In genomic region chr7:27850531-27850930, GRCh38 we compare ENCODE assay signal across 23 cellular contexts.
DNase-seq lines count a peak whose midpoint lies in the region; ATAC-seq, FAIRE-seq and TF ChIP-seq lines count a peak whose summit lies in the region.
"Had no signal": no experiment of that assay in that cellular context is flagged by ENCODE, and none has a peak within 500 bp of the region (broad histone marks: within the 10 kb centered on the region; RNA-seq: fewer than 3 reads in every experiment).

No MANE protein-coding gene starts in this region.

- peak in 4 of 7 donors; percentile 40 to 68 (median 62) for DNase-seq in adrenal gland
- no peak for DNase-seq in endodermal cell
- no peak for DNase-seq in pancreas
- no peak for DNase-seq in HUDEP-2 (lab: John Stamatoyannopoulos, UW; ENCODE audit: unreplicated experiment in 76 of 76)
- no peak for DNase-seq in left ventricle myocardium inferior
- no peak for DNase-seq in DMS 273 (lab: John Stamatoyannopoulos, UW; ENCODE audit: unreplicated experiment)
- DNase-seq: ACHN; BE2C; C1 segment of cervical spinal cord; CD4-positive, alpha-beta memory T cell; CD4-positive, CD25-positive, alpha-beta regulatory T cell; CD8-positive, alpha-beta memory T cell; COR-L47; DMS79 treated with DMSO at 0.1 percent for 48 hours; GF-D8 had no signal

- no peak overlapping the region for H3K9ac ChIP-seq in endodermal cell (ENCODE audit: extremely low read depth, low read length, poor library complexity, severe bottlenecking)
- H3K9ac ChIP-seq: BLaER1 had no signal

- ATAC-seq in pancreas (peak in 1 of 4 donors; percentile 14), HG02973 (IDR thresholded peaks at IDR 0.05; ENCODE audit: unreplicated experiment) (no peak)

- H3K27me3 Mint-ChIP-seq in endodermal cell (ENCODE audit: insufficient read depth) = no peaks in the 10 kb centered on the region
- H3K27me3 Mint-ChIP-seq: CD4-positive, alpha-beta memory T cell; CD4-positive, CD25-positive, alpha-beta regulatory T cell; CD8-positive, alpha-beta memory T cell had no signal

- TF ChIP-seq POLR2A in adrenal gland (IDR thresholded peaks at IDR 0.05) = no peak

- no peak overlapping the region for H3K4me3 Mint-ChIP-seq in endodermal cell
- H3K4me3 Mint-ChIP-seq: CD14-positive monocyte; CD4-positive, alpha-beta memory T cell; CD4-positive, CD25-positive, alpha-beta regulatory T cell; CD8-positive, alpha-beta memory T cell had no signal

- intact Hi-C loops in adrenal gland (cut with DNase I) (no loop called here), pancreas (cut with DNase I) (no loop called here), left ventricle myocardium inferior (cut with micrococcal nuclease) (no loop called here)

- no peak overlapping the region for H3K4me3 ChIP-seq in adrenal gland
- H3K4me3 ChIP-seq in endodermal cell (ENCODE audit: low read length) = no peak overlapping the region
- no peak overlapping the region for H3K4me3 ChIP-seq in pancreas
- no peak overlapping the region for H3K4me3 ChIP-seq in left ventricle myocardium inferior
- H3K4me3 ChIP-seq: BLaER1 had no signal

- H3K9me3 ChIP-seq in adrenal gland (replicated peaks in 1 of 3) (no peaks in the 10 kb centered on the region), endodermal cell (ENCODE audit: control insufficient read depth, low read length) (no peaks in the 10 kb centered on the region), pancreas (no peaks in the 10 kb centered on the region), left ventricle myocardium inferior (replicated peaks) (no peaks in the 10 kb centered on the region)
- H3K9me3 ChIP-seq: BE2C had no signal

- 49 to 65% (median 56%) methylated on average over 5 of the region's 5 CpGs for WGBS in adrenal gland, 4 donors
- WGBS in endodermal cell (ENCODE audit: insufficient coverage in 1 of 2, insufficient read length in 1 of 2), 2 experiments = 95% methylated on average over 5 of the region's 5 CpGs
- WGBS in pancreas, 2 donors = 71 to 77% methylated on average over 5 of the region's 5 CpGs

- H3K36me3 ChIP-seq in adrenal gland (replicated peaks in 1 of 2) = no peaks in the 10 kb centered on the region
- no peaks in the 10 kb centered on the region for H3K36me3 ChIP-seq in endodermal cell (ENCODE audit: control insufficient read depth, insufficient read depth, low read length)
- H3K36me3 ChIP-seq in pancreas = no peaks in the 10 kb centered on the region
- no peaks in the 10 kb centered on the region for H3K36me3 ChIP-seq in left ventricle myocardium inferior
- H3K36me3 ChIP-seq: BE2C had no signal

- H3K4me1 ChIP-seq in adrenal gland (replicated peaks in 1 of 2) (peaks cover 0 to 6% of the 10 kb centered on the region in 2 donors), endodermal cell (ENCODE audit: control insufficient read depth, insufficient read depth, low read length) (no peaks in the 10 kb centered on the region), pancreas (no peaks in the 10 kb centered on the region), left ventricle myocardium inferior (no peaks in the 10 kb centered on the region)
- H3K4me1 ChIP-seq: BE2C, BLaER1 had no signal

- no peaks in the 10 kb centered on the region for H3K27me3 ChIP-seq in adrenal gland
- H3K27me3 ChIP-seq in endodermal cell (ENCODE audit: control insufficient read depth, insufficient read depth, low read length, poor library complexity, severe bottlenecking) = no peaks in the 10 kb centered on the region
- no peaks in the 10 kb centered on the region for H3K27me3 ChIP-seq in pancreas
- H3K27me3 ChIP-seq in left ventricle myocardium inferior (ENCODE audit: low read depth) = no peaks in the 10 kb centered on the region
- H3K27me3 ChIP-seq: BE2C, BLaER1 had no signal

- H3K36me3 Mint-ChIP-seq in endodermal cell (ENCODE audit: low read depth) = peaks cover 8% of the 10 kb centered on the region

- H3K9me3 Mint-ChIP-seq in endodermal cell = peaks cover 6% of the 10 kb centered on the region
- H3K9me3 Mint-ChIP-seq: CD8-positive, alpha-beta memory T cell had no signal

- H3K27ac ChIP-seq in adrenal gland = peak overlapping the region in 4 of 5 donors; percentile 4 to 66 (median 42)
- no peak overlapping the region for H3K27ac ChIP-seq in endodermal cell (ENCODE audit: low read depth, low read length)
- no peak overlapping the region for H3K27ac ChIP-seq in pancreas
- no peak overlapping the region for H3K27ac ChIP-seq in left ventricle myocardium inferior (replicated peaks)
- H3K27ac ChIP-seq: 22Rv1, BLaER1 had no signal

- H3K4me1 Mint-ChIP-seq in endodermal cell = no peaks in the 10 kb centered on the region
- H3K4me1 Mint-ChIP-seq: CD14-positive monocyte; CD8-positive, alpha-beta memory T cell had no signal

- no peak overlapping the region for H3K27ac Mint-ChIP-seq in endodermal cell
- H3K27ac Mint-ChIP-seq: CD14-positive monocyte; CD4-positive, CD25-positive, alpha-beta regulatory T cell; CD8-positive, alpha-beta memory T cell had no signal

- TF ChIP-seq CTCF in adrenal gland (IDR thresholded peaks at IDR 0.05) (peak in 5 of 6 experiments; percentile 15 to 47 (median 33)), endodermal cell (conservative IDR thresholded peaks at IDR 0.05) (peak; percentile 39), pancreas (IDR thresholded peaks at IDR 0.05) (no peak), left ventricle myocardium inferior (IDR thresholded peaks at IDR 0.05; ENCODE audit: borderline replicate concordance) (no peak)

- FAIRE-seq in A204.1 (lab: Jason Lieb, UNC) (peak; percentile 14), pancreas (lab: Jason Lieb, UNC) (peak; percentile 59)
- FAIRE-seq: G401.6, GM12892, GM18507 had no signal

Comparison
In these comparisons a context has a peak if more than half of its experiments do, and no peak if none do; other contexts are left out.
1. DNase-seq: peak in adrenal gland (4 of 7); none in endodermal cell (single experiment), pancreas (0 of 6), HUDEP-2 (0 of 76), left ventricle myocardium inferior (single experiment) and DMS 273 (single experiment).
2. H3K27ac ChIP-seq: peak in adrenal gland (4 of 5); none in endodermal cell (single experiment), pancreas (0 of 4) and left ventricle myocardium inferior (single experiment).
3. CTCF ChIP-seq: peak in adrenal gland (5 of 6) and endodermal cell (single experiment); none in pancreas (0 of 4) and left ventricle myocardium inferior (single experiment).